ENCODE assay signal across 8 cellular contexts in the genomic region with DNA sequence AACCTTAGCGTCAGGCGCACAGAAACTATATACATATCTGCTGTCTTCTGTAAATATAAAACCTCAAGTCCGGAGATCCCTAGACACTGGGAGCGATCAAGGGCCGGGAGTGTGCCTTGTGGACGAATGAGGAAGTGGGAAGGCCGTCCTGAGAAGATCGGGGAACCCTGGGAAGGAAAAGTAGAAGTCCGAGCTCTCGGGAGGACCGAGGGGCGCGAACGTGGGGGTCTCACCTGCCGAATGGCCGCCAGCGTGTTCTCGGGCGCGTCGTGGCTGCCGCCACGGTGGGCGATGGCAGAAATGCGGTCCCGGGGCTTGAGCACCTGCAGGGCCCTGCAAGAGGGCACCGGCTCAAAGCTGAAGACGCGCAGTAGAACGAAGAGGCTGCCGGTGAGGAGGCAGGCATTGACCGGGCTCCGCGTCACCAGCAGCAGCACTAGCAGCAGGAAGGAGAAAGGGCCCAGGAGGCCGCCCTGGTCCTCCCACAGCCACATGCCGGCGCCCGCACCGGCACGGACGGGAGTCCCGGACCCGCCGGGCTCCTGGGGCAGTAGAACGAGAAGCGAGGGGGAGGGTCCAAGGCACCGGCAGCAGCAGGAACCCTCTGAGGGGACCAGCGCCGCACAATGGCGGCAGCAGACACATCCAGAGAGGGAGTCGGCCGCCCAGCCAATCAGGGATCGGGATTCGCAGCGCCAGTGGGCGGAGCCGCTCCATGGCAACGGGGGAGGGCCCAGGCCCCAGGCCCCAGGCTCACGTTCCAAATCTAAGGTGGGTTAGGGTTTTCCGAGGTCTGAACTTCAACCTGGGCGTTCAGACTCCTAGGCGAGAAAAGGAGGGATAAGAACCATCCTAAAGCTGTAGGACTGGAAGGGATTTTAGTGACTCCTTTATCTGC. TPM values are rescaled to one million over a fixed set of nuclear protein-coding genes. Genes with fewer than 3 reads are reported as not detected.
DNase-seq lines count a peak whose midpoint lies in the region; ATAC-seq and TF ChIP-seq lines count a peak whose summit lies in the region.

A gene with protein sequence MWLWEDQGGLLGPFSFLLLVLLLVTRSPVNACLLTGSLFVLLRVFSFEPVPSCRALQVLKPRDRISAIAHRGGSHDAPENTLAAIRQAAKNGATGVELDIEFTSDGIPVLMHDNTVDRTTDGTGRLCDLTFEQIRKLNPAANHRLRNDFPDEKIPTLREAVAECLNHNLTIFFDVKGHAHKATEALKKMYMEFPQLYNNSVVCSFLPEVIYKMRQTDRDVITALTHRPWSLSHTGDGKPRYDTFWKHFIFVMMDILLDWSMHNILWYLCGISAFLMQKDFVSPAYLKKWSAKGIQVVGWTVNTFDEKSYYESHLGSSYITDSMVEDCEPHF (minus strand): TSS at position 628 of the 898 bp plus-strand sequence. CDS start 134 bp downstream, at position 494.

- no peaks in the 10 kb centered on the region for H3K27me3 ChIP-seq in kidney epithelial cell (ENCODE audit: control insufficient read depth, insufficient read depth, low read length)

- DNase-seq in AML-193 (lab: John Stamatoyannopoulos, UW) (peak; percentile 64 to 76), NCI-H446 (lab: John Stamatoyannopoulos, UW) (peak; percentile 77 to 90), cerebellum (ENCODE audit: low spot score) (peak; percentile 96), kidney epithelial cell (ENCODE audit: low read depth) (peak; percentile 57)
- DNase-seq in activated CD4-positive, alpha-beta T cell treated with anti-CD3 and anti-CD28 coated beads for 1 hour: peak; percentile 92
- DNase-seq in stimulated activated CD4-positive, alpha-beta T cell treated with anti-CD3 and anti-CD28 coated beads, Interleukin-15, amount 100 ng/mL, for 48 hours (ENCODE audit: low read depth in 2 of 2): peak; percentile 88 to 91

- TF ChIP-seq CTCF in kidney epithelial cell (IDR thresholded peaks at IDR 0.05; ENCODE audit: insufficient read depth, low read length, poor library complexity, severe bottlenecking): peak; percentile 42

- ATAC-seq in GM19035 (IDR thresholded peaks at IDR 0.05; ENCODE audit: unreplicated experiment): peak; percentile 78
- peak; percentile 73 for ATAC-seq in HG03354 (IDR thresholded peaks at IDR 0.05; ENCODE audit: poor library complexity, severe bottlenecking, unreplicated experiment)

- peak within 1 kb of the TSS; percentile 90 for H3K4me3 ChIP-seq in kidney epithelial cell (ENCODE audit: low read depth, low read length)

- no peaks in the 10 kb centered on the region for H3K36me3 ChIP-seq in kidney epithelial cell (ENCODE audit: control insufficient read depth, insufficient read depth, low read length)

RNA-seq across cellular contexts. Expression of the gene that starts here (rescaled TPM):
- total RNA-seq in cerebellum: 33.2 TPM
- total RNA-seq in kidney epithelial cell: 81.5 and 81.9 TPM in 2 replicates

Comparison
In these comparisons a context has a peak if more than half of its experiments do, and no peak if none do; other contexts are left out.
1. Peak in every context shown above with its lines: DNase-seq, ATAC-seq and H3K4me3 ChIP-seq.